13 cellular contexts compared by ENCODE assay signal in genomic region chr3:56823421-56823926, GRCh38. TPM values are rescaled to one million over a fixed set of nuclear protein-coding genes. Genes with fewer than 3 reads are reported as not detected.
DNase-seq lines count a peak whose midpoint lies in the region; TF ChIP-seq lines count a peak whose summit lies in the region.
"Had no signal": no experiment of that assay in that cellular context is flagged by ENCODE, and none has a peak within 500 bp of the region (broad histone marks: within the 10 kb centered on the region; RNA-seq: fewer than 3 reads in every experiment).

No MANE protein-coding gene starts in this region.

- POLR2A ChIA-PET in CD4-positive, alpha-beta memory T cell (lab: Charles Lee; ENCODE audit: partially characterized antibody), result interaction anchor here (0.6 to 1.2 kb wide), 6 partner anchors 11 to 147 kb away, joined by 3 to 4 read pairs (median 4); no protein-coding TSS in a partner anchor

- H2AFZ ChIP-seq in hepatocyte, result no peak overlapping the region

- H3K27me3 Mint-ChIP-seq in CD4-positive, alpha-beta memory T cell, result no peaks in the 10 kb centered on the region
- H3K27me3 Mint-ChIP-seq in Calu3 (ENCODE audit: unreplicated experiment), result no peaks in the 10 kb centered on the region
- no peaks in the 10 kb centered on the region for H3K27me3 Mint-ChIP-seq in T-helper 2 cell treated with Interferon-gamma antibody and Interleukin-4, amounts not matched to agents 5 μg/mL and 100 μg/mL, for 36 hours (ENCODE audit: low read depth)

- DNase-seq in CD4-positive, alpha-beta memory T cell, result no peak
- no peak for DNase-seq in Calu3
- no peak for DNase-seq in T-helper 2 cell treated with Interferon-gamma antibody and Interleukin-4, amounts not matched to agents 5 μg/mL and 100 μg/mL, for 36 hours (ENCODE audit: low spot score)
- no peak for DNase-seq in hepatocyte (ENCODE audit: low spot score)
- no peak for DNase-seq in DMS153 (lab: John Stamatoyannopoulos, UW)
- no peak for DNase-seq in hepatic stellate cell (ENCODE audit: low spot score)
- DNase-seq in GOT3 (lab: John Stamatoyannopoulos, UW), result no peak
- DNase-seq: activated B cell treated with CpG ODN at 0.5 μM for 24 hours, lower lobe of right lung, naive B cell, NCI-H2081 treated with DMSO at 0.1 percent for 48 hours, Peyer's patch had no signal

- peaks cover 0 to 1% of the 10 kb centered on the region in 2 donors for H3K36me3 Mint-ChIP-seq in CD4-positive, alpha-beta memory T cell
- no peaks in the 10 kb centered on the region for H3K36me3 Mint-ChIP-seq in Calu3 (ENCODE audit: insufficient read depth, unreplicated experiment)
- H3K36me3 Mint-ChIP-seq in T-helper 2 cell treated with Interferon-gamma antibody and Interleukin-4, amounts not matched to agents 5 μg/mL and 100 μg/mL, for 36 hours (ENCODE audit: low read depth), result peaks cover 11% of the 10 kb centered on the region
- H3K36me3 Mint-ChIP-seq: naive B cell had no signal

- H3K27me3 ChIP-seq in CD4-positive, alpha-beta memory T cell (ENCODE audit: insufficient read depth, low read length), result no peaks in the 10 kb centered on the region
- H3K27me3 ChIP-seq in hepatocyte, result no peaks in the 10 kb centered on the region
- H3K27me3 ChIP-seq: Peyer's patch had no signal

- H3K36me3 ChIP-seq in CD4-positive, alpha-beta memory T cell (ENCODE audit: insufficient read depth, low read length), result no peaks in the 10 kb centered on the region
- H3K36me3 ChIP-seq in hepatocyte (replicated peaks; ENCODE audit: insufficient read depth, low read depth), result no peaks in the 10 kb centered on the region
- H3K36me3 ChIP-seq: lower lobe of right lung, Peyer's patch, thoracic aorta had no signal

- H3K9me3 ChIP-seq in CD4-positive, alpha-beta memory T cell (ENCODE audit: control insufficient read depth in 1 of 2, low read length in 2 of 2), result no peaks in the 10 kb centered on the region
- H3K9me3 ChIP-seq in hepatocyte (ENCODE audit: low read depth), result no peaks in the 10 kb centered on the region
- H3K9me3 ChIP-seq: lower lobe of right lung, Peyer's patch, thoracic aorta had no signal

- CTCF ChIA-PET in CD4-positive, alpha-beta memory T cell (lab: Charles Lee; ENCODE audit: partially characterized antibody), result interaction anchor here (1.2 to 5.2 kb wide), 4 partner anchors 10 to 165 kb away, joined by 3 to 30 read pairs (median 15); no protein-coding TSS in a partner anchor
- CTCF ChIA-PET in Calu3 (lab: Charles Lee), result interaction anchor here (0.7 to 1.1 kb wide), 2 partner anchors 12 to 142 kb away, joined by 8 read pairs; no protein-coding TSS in a partner anchor

- H3K79me2 ChIP-seq in hepatocyte, result peaks cover 2% of the 10 kb centered on the region

- H3K27ac ChIP-seq in CD4-positive, alpha-beta memory T cell (ENCODE audit: low read depth, low read length), result no peak overlapping the region
- H3K27ac ChIP-seq in hepatocyte, result peak overlapping the region; percentile 81
- H3K27ac ChIP-seq: lower lobe of right lung, Peyer's patch, thoracic aorta had no signal

- peak overlapping the region; percentile 18 to 88 (median 65) for H3K27ac Mint-ChIP-seq in CD4-positive, alpha-beta memory T cell
- peak overlapping the region; percentile 25 for H3K27ac Mint-ChIP-seq in Calu3 (ENCODE audit: unreplicated experiment)
- no peak overlapping the region for H3K27ac Mint-ChIP-seq in T-helper 2 cell treated with Interferon-gamma antibody and Interleukin-4, amounts not matched to agents 5 μg/mL and 100 μg/mL, for 36 hours
- H3K27ac Mint-ChIP-seq: activated B cell treated with CpG ODN at 0.5 μM for 24 hours had no signal

- H3K9me3 Mint-ChIP-seq in CD4-positive, alpha-beta memory T cell, result no peaks in the 10 kb centered on the region
- H3K9me3 Mint-ChIP-seq in Calu3 (ENCODE audit: low read depth, unreplicated experiment), result no peaks in the 10 kb centered on the region
- H3K9me3 Mint-ChIP-seq in T-helper 2 cell treated with Interferon-gamma antibody and Interleukin-4, amounts not matched to agents 5 μg/mL and 100 μg/mL, for 36 hours, result no peaks in the 10 kb centered on the region
- H3K9me3 Mint-ChIP-seq: activated B cell treated with CpG ODN at 0.5 μM for 24 hours, naive B cell had no signal

- no peak overlapping the region for H3K4me3 ChIP-seq in CD4-positive, alpha-beta memory T cell (ENCODE audit: low read length in 2 of 2)
- H3K4me3 ChIP-seq in hepatocyte, result no peak overlapping the region
- H3K4me3 ChIP-seq: lower lobe of right lung, Peyer's patch, thoracic aorta had no signal

- peak overlapping the region in 6 of 8 donors; percentile 4 to 78 (median 48) for H3K4me3 Mint-ChIP-seq in CD4-positive, alpha-beta memory T cell
- H3K4me3 Mint-ChIP-seq in Calu3 (ENCODE audit: low read depth, unreplicated experiment), result no peak overlapping the region
- peak overlapping the region; percentile 30 for H3K4me3 Mint-ChIP-seq in T-helper 2 cell treated with Interferon-gamma antibody and Interleukin-4, amounts not matched to agents 5 μg/mL and 100 μg/mL, for 36 hours
- H3K4me3 Mint-ChIP-seq: activated B cell treated with CpG ODN at 0.5 μM for 24 hours, naive B cell had no signal

- TF ChIP-seq CTCF in Calu3 (IDR thresholded peaks at IDR 0.05; ENCODE audit: unreplicated experiment) (no peak), hepatocyte (IDR thresholded peaks at IDR 0.05; ENCODE audit: poor library complexity) (no peak)

- no peaks in the 10 kb centered on the region for H3K9me2 ChIP-seq in hepatocyte (replicated peaks; ENCODE audit: insufficient read depth)

- H4K20me1 ChIP-seq in hepatocyte (ENCODE audit: insufficient read depth, poor library complexity, severe bottlenecking), result no peaks in the 10 kb centered on the region

- peaks cover 50 to 80% (median 56%) of the 10 kb centered on the region in 4 donors for H3K4me1 Mint-ChIP-seq in CD4-positive, alpha-beta memory T cell
- peaks cover 17% of the 10 kb centered on the region for H3K4me1 Mint-ChIP-seq in Calu3 (ENCODE audit: low read depth, unreplicated experiment)
- peaks cover 36% of the 10 kb centered on the region for H3K4me1 Mint-ChIP-seq in T-helper 2 cell treated with Interferon-gamma antibody and Interleukin-4, amounts not matched to agents 5 μg/mL and 100 μg/mL, for 36 hours (ENCODE audit: low read depth)
- H3K4me1 Mint-ChIP-seq: activated B cell treated with CpG ODN at 0.5 μM for 24 hours had no signal

- H3K4me2 ChIP-seq in hepatocyte, result peak overlapping the region; percentile 15

- no TSS peak for BruUV-seq in Calu3 (replicated peaks; lab: Mats Ljungman, UMichigan)

- intact Hi-C loops in CD4-positive, alpha-beta memory T cell (cut with micrococcal nuclease), result no loop called here
- intact Hi-C loops in Calu3 (cut with micrococcal nuclease; ENCODE audit: unreplicated experiment), result no loop called here

- H3K4me1 ChIP-seq in CD4-positive, alpha-beta memory T cell (ENCODE audit: insufficient read depth, low read length), result peaks cover 53% of the 10 kb centered on the region
- H3K4me1 ChIP-seq in hepatocyte (ENCODE audit: insufficient read depth), result peaks cover 43% of the 10 kb centered on the region
- H3K4me1 ChIP-seq: Peyer's patch had no signal

RNA-seq across cellular contexts. Expression of gene ARHGEF3, which starts 21.7 kb away (rescaled TPM):
- total RNA-seq in CD4-positive, alpha-beta memory T cell, result 100 to 1,000 TPM; 120 TPM
- polyA plus RNA-seq in CD4-positive, alpha-beta memory T cell, result 100 to 1,000 TPM; 131 to 160 TPM
- total RNA-seq in Calu3 (2022) (20.9 and 21.8 TPM in 2 replicates), hepatocyte (39.6 and 41.7 TPM in 2 replicates)
- polyA plus RNA-seq in hepatocyte, result 52.4 and 63.8 TPM in 2 replicates
